ENCODE assay signal across 18 cellular contexts in genomic region chr1:97864615-97865014, GRCh38. TPM values are rescaled to one million over a fixed set of nuclear protein-coding genes. Genes with fewer than 3 reads are reported as not detected.
DNase-seq lines count a peak whose midpoint lies in the region; ATAC-seq and TF ChIP-seq lines count a peak whose summit lies in the region.
"Had no signal": no experiment of that assay in that cellular context is flagged by ENCODE, and none has a peak within 500 bp of the region (broad histone marks: within the 10 kb centered on the region; RNA-seq: fewer than 3 reads in every experiment).

No MANE protein-coding gene starts in this region.

- H3K4me2 ChIP-seq in KMS-11, result peak overlapping the region; percentile 91

- H3K4me1 Mint-ChIP-seq in activated T-cell treated with anti-CD3 and anti-CD28 coated beads, Interleukin-2, amount 50 U/mL, for 24 hours (ENCODE audit: low read depth), result peaks cover 32% of the 10 kb centered on the region
- H3K4me1 Mint-ChIP-seq in activated T-cell treated with anti-CD3 and anti-CD28 coated beads, Interleukin-2, amount 50 U/mL, for 4 hours (ENCODE audit: low read depth), result peaks cover 24% of the 10 kb centered on the region

- peak overlapping the region; percentile 1 for H3K27ac Mint-ChIP-seq in activated T-cell treated with anti-CD3 and anti-CD28 coated beads, Interleukin-2, amount 50 U/mL, for 24 hours

- no peaks in the 10 kb centered on the region for H3K9me3 ChIP-seq in gastrocnemius medialis

- H3K4me3 Mint-ChIP-seq in activated T-cell treated with anti-CD3 and anti-CD28 coated beads, Interleukin-2, amount 50 U/mL, for 24 hours, result no peak overlapping the region
- H3K4me3 Mint-ChIP-seq in activated T-cell treated with anti-CD3 and anti-CD28 coated beads, Interleukin-2, amount 50 U/mL, for 4 hours, result no peak overlapping the region

- peaks cover 9% of the 10 kb centered on the region for H3K9me3 Mint-ChIP-seq in activated T-cell treated with anti-CD3 and anti-CD28 coated beads, Interleukin-2, amount 50 U/mL, for 24 hours
- peaks cover 6% of the 10 kb centered on the region for H3K9me3 Mint-ChIP-seq in activated T-cell treated with anti-CD3 and anti-CD28 coated beads, Interleukin-2, amount 50 U/mL, for 4 hours

- H2AFZ ChIP-seq in KMS-11 (ENCODE audit: low read depth), result peak overlapping the region; percentile 41; the same call in 1 of the 2 replicates

- peaks cover 70% of the 10 kb centered on the region for H3K4me1 ChIP-seq in KMS-11 (ENCODE audit: low read depth, poor library complexity, severe bottlenecking)
- peaks cover 19 to 21% of the 10 kb centered on the region in 2 donors for H3K4me1 ChIP-seq in gastrocnemius medialis

- TF ChIP-seq CTCF in KMS-11 (conservative IDR thresholded peaks at IDR 0.05; ENCODE audit: low read depth, low read length), result no peak
- no peak for TF ChIP-seq CTCF in gastrocnemius medialis (IDR thresholded peaks at IDR 0.05 in 4 of 5, conservative IDR thresholded peaks at IDR 0.05 in 1 of 5)

- H3K27ac ChIP-seq in KMS-11 (peak overlapping the region; percentile 76), gastrocnemius medialis (peak overlapping the region; percentile 27 to 51 (median 40))

- intact Hi-C loops in gastrocnemius medialis (cut with DNase I; ENCODE audit: low total_unique reads), result no loop called here

- H3K9ac ChIP-seq in KMS-11, result peak overlapping the region; percentile 41; the same call in 1 of the 2 replicates

- TF ChIP-seq POLR2A in gastrocnemius medialis (IDR thresholded peaks at IDR 0.05), result no peak

- H4K20me1 ChIP-seq in KMS-11 (ENCODE audit: insufficient read depth), result no peaks in the 10 kb centered on the region

- peaks cover 5% of the 10 kb centered on the region for H3K36me3 Mint-ChIP-seq in activated T-cell treated with anti-CD3 and anti-CD28 coated beads, Interleukin-2, amount 50 U/mL, for 24 hours (ENCODE audit: low read depth)
- H3K36me3 Mint-ChIP-seq in activated T-cell treated with anti-CD3 and anti-CD28 coated beads, Interleukin-2, amount 50 U/mL, for 4 hours (ENCODE audit: insufficient read depth), result peaks cover 20% of the 10 kb centered on the region

- peaks cover 27% of the 10 kb centered on the region for H3K79me2 ChIP-seq in KMS-11 (ENCODE audit: insufficient read depth, low read depth)

- H3K27me3 ChIP-seq in KMS-11 (ENCODE audit: insufficient read depth, low read depth) (no peaks in the 10 kb centered on the region), gastrocnemius medialis (no peaks in the 10 kb centered on the region)

- no peak for ATAC-seq in activated T-cell treated with anti-CD3 and anti-CD28 coated beads, Interleukin-2, amount 50 U/mL, for 4 hours
- ATAC-seq in HG02798 (IDR thresholded peaks at IDR 0.05; ENCODE audit: poor library complexity, unreplicated experiment) (peak; percentile 60), gastrocnemius medialis (peak; percentile 39 to 78), GM21737 (IDR thresholded peaks at IDR 0.05; ENCODE audit: unreplicated experiment) (no peak)
- ATAC-seq: HepG2; Panc1; stimulated activated naive CD8-positive, alpha-beta T cell treated with anti-CD3 and anti-CD28 coated beads, Interleukin-15, amount 100 ng/mL, for 72 hours had no signal

- DNase-seq in activated T-cell treated with anti-CD3 and anti-CD28 coated beads, Interleukin-2, amount 50 U/mL, for 24 hours, result no peak
- DNase-seq in activated T-cell treated with anti-CD3 and anti-CD28 coated beads, Interleukin-2, amount 50 U/mL, for 4 hours, result no peak
- DNase-seq in gastrocnemius medialis (no peak), SW480 (ENCODE audit: low spot score) (no peak), kidney glomerular epithelial cell (lab: John Stamatoyannopoulos, UW) (no peak)
- DNase-seq: activated effector memory CD4-positive, alpha-beta T cell treated with Interleukin-2 at 50 U/mL for 16 hours; aorta; GF-D8; H7; NCI-H2081 treated with DMSO at 0.1 percent for 48 hours; NCI-H748 treated with DMSO at 0.1 percent for 48 hours; stimulated activated CD4-positive, alpha-beta T cell treated with anti-CD3 and anti-CD28 coated beads, Interleukin-12 subunit alpha, Interleukin-12 subunit beta, amount 100 ng/mL, for 4 hours; stimulated activated naive CD8-positive, alpha-beta T cell treated with anti-CD3 and anti-CD28 coated beads, Interleukin-15, amount 100 ng/mL, for 72 hours had no signal

- no peaks in the 10 kb centered on the region for H3K36me3 ChIP-seq in KMS-11 (ENCODE audit: insufficient read depth)
- H3K36me3 ChIP-seq in gastrocnemius medialis, result no peaks in the 10 kb centered on the region

- in situ Hi-C loops in gastrocnemius medialis (cut with MboI; ENCODE audit: low sequenced_read_pairs in 4 of 4), result no loop called here

- peak overlapping the region; percentile 80 for H3K4me3 ChIP-seq in KMS-11 (IDR thresholded peaks at IDR 0.05; ENCODE audit: insufficient read depth, low read depth, low read length)
- peak overlapping the region in 1 of 4 donors; percentile 29 for H3K4me3 ChIP-seq in gastrocnemius medialis

- H3K27me3 Mint-ChIP-seq in activated T-cell treated with anti-CD3 and anti-CD28 coated beads, Interleukin-2, amount 50 U/mL, for 24 hours, result no peaks in the 10 kb centered on the region
- H3K27me3 Mint-ChIP-seq in activated T-cell treated with anti-CD3 and anti-CD28 coated beads, Interleukin-2, amount 50 U/mL, for 4 hours (ENCODE audit: low read depth), result no peaks in the 10 kb centered on the region
- H3K27me3 Mint-ChIP-seq: stimulated activated naive CD8-positive, alpha-beta T cell treated with anti-CD3 and anti-CD28 coated beads, Interleukin-15, amount 100 ng/mL, for 72 hours had no signal

RNA-seq across cellular contexts. Expression of gene DPYD, which starts 56.2 kb away (rescaled TPM):
- total RNA-seq in activated T-cell treated with anti-CD3 and anti-CD28 coated beads, Interleukin-2, amount 50 U/mL, for 4 hours, result 1 to 10 TPM; 2.1 to 3.5 (median 2.8) TPM
- total RNA-seq in gastrocnemius medialis, result 10 to 100 TPM in 2 of 4 donors, 1 to 10 TPM in 2; 4.6 to 13.9 (median 9.1) TPM

Comparison
In these comparisons a context has a peak if more than half of its experiments do, and no peak if none do; other contexts are left out.
1. ATAC-seq: peak in HG02798 (single experiment) and gastrocnemius medialis (2 of 2); none in activated T-cell treated with anti-CD3 and anti-CD28 coated beads, Interleukin-2, amount 50 U/mL, for 4 hours (0 of 2) and GM21737 (single experiment).